1 cellular context compared by ENCODE assay signal in the genomic region with DNA sequence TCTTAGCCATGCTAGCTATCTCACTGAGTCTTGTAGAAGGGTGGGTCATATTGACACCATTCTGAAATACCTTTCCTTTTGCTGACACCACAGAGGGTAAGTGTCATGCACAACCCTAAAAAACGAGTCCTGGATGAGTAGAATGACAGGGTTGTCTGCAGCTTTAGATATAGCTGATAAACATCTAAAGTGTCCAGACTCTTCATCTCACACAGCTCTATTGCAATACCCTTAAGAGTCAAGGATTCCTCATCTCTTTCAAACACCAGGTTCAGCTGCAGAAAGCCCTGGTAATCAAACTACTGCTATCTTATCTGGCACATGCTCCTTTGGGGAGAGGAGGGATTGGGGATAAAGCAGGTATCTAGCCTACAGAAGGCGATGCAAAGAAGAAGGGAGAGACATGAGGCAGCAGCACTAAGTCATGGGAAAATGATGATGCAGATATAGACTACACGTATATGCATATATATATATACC.
TF ChIP-seq lines count a peak whose summit lies in the region.

No MANE protein-coding gene starts in this region.

TF ChIP-seq in K562, 482 proteins besides CTCF, POLR2A, EP300 and RAD21 (continued from another document and continues in another):
- TF ChIP-seq, protein P1, sequence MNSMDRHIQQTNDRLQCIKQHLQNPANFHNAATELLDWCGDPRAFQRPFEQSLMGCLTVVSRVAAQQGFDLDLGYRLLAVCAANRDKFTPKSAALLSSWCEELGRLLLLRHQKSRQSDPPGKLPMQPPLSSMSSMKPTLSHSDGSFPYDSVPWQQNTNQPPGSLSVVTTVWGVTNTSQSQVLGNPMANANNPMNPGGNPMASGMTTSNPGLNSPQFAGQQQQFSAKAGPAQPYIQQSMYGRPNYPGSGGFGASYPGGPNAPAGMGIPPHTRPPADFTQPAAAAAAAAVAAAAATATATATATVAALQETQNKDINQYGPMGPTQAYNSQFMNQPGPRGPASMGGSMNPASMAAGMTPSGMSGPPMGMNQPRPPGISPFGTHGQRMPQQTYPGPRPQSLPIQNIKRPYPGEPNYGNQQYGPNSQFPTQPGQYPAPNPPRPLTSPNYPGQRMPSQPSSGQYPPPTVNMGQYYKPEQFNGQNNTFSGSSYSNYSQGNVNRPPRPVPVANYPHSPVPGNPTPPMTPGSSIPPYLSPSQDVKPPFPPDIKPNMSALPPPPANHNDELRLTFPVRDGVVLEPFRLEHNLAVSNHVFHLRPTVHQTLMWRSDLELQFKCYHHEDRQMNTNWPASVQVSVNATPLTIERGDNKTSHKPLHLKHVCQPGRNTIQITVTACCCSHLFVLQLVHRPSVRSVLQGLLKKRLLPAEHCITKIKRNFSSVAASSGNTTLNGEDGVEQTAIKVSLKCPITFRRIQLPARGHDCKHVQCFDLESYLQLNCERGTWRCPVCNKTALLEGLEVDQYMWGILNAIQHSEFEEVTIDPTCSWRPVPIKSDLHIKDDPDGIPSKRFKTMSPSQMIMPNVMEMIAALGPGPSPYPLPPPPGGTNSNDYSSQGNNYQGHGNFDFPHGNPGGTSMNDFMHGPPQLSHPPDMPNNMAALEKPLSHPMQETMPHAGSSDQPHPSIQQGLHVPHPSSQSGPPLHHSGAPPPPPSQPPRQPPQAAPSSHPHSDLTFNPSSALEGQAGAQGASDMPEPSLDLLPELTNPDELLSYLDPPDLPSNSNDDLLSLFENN (IDR thresholded peaks at IDR 0.05; ENCODE audit: low read depth in 2 of 2, low read length in 2 of 2) = peak in 1 of 2 experiments; percentile 95; a peak in 2 of 4 replicates
- TF ChIP-seq, protein P2, sequence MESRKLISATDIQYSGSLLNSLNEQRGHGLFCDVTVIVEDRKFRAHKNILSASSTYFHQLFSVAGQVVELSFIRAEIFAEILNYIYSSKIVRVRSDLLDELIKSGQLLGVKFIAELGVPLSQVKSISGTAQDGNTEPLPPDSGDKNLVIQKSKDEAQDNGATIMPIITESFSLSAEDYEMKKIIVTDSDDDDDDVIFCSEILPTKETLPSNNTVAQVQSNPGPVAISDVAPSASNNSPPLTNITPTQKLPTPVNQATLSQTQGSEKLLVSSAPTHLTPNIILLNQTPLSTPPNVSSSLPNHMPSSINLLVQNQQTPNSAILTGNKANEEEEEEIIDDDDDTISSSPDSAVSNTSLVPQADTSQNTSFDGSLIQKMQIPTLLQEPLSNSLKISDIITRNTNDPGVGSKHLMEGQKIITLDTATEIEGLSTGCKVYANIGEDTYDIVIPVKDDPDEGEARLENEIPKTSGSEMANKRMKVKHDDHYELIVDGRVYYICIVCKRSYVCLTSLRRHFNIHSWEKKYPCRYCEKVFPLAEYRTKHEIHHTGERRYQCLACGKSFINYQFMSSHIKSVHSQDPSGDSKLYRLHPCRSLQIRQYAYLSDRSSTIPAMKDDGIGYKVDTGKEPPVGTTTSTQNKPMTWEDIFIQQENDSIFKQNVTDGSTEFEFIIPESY (CRISPR knock-in tag; IDR thresholded peaks at IDR 0.05) = no peak
- TF ChIP-seq ZBTB7A (IDR thresholded peaks at IDR 0.05; ENCODE audit: borderline replicate concordance, control insufficient read depth, low read depth, low read length) (no peak), FOXK2 (conservative IDR thresholded peaks at IDR 0.05 in 1 of 2, IDR thresholded peaks at IDR 0.05 in 1 of 2; ENCODE audit: low read depth in 2 of 2) (peak in 1 of 2 experiments; percentile 57; a peak in 1 of 4 replicates), ZNF384 (IDR thresholded peaks at IDR 0.05; ENCODE audit: low read depth, low read length) (0 out of 2 replicates have a peak, but pooled peaks have one; percentile 4), MAFK (IDR thresholded peaks at IDR 0.05; ENCODE audit: low read length) (peak; percentile 51), ZKSCAN8 (CRISPR knock-in tag; IDR thresholded peaks at IDR 0.05) (peak; percentile 87; the same call in 1 of the 2 replicates), PURB (CRISPR knock-in tag; IDR thresholded peaks at IDR 0.05; ENCODE audit: low read depth) (no peak), SREBF1 (IDR thresholded peaks at IDR 0.05; ENCODE audit: borderline replicate concordance, low read depth, low read length) (no peak), SRF (CRISPR knock-in tag; IDR thresholded peaks at IDR 0.05) (no peak), SMAD1 (IDR thresholded peaks at IDR 0.05; ENCODE audit: low read depth, low read length, partially characterized antibody) (peak; percentile 74), CC2D1A (IDR thresholded peaks at IDR 0.05) (peak; percentile 93; the same call in 1 of the 2 replicates), ZEB2 (IDR thresholded peaks at IDR 0.05) (peak; percentile 97), CBFA2T3 (IDR thresholded peaks at IDR 0.05) (peak; percentile 99), ZSCAN32 (CRISPR knock-in tag; IDR thresholded peaks at IDR 0.05) (no peak), PHB (CRISPR knock-in tag; IDR thresholded peaks at IDR 0.05) (no peak), HMG20B (CRISPR knock-in tag; IDR thresholded peaks at IDR 0.05) (no peak), SMAD4 (CRISPR knock-in tag; conservative IDR thresholded peaks at IDR 0.05) (peak; percentile 98), JUND (IDR thresholded peaks at IDR 0.05; ENCODE audit: borderline replicate concordance, low read depth, low read length) (peak; percentile 57), JUND (tag; IDR thresholded peaks at IDR 0.05; ENCODE audit: borderline replicate concordance, low read depth, low read length) (peak; percentile 69; the same call in 1 of the 3 replicates), NFIC (IDR thresholded peaks at IDR 0.05) (peak; percentile 94), ZNF347 (CRISPR knock-in tag; IDR thresholded peaks at IDR 0.05; ENCODE audit: low read depth) (no peak), HMGN3 (IDR thresholded peaks at IDR 0.05; ENCODE audit: borderline replicate concordance, extremely low read depth, insufficient read length, low read depth, low read length) (peak; percentile 91), PYGO2 (tag; IDR thresholded peaks at IDR 0.05) (no peak), MBD2 (IDR thresholded peaks at IDR 0.05; ENCODE audit: borderline replicate concordance, low read depth) (no peak; the same call in none of the 2 replicates), CBX2 (IDR thresholded peaks at IDR 0.05; ENCODE audit: insufficient read depth, low read length, poor library complexity, severe bottlenecking) (no peak), TGIF2 (CRISPR knock-in tag; IDR thresholded peaks at IDR 0.05) (no peak)
- TF ChIP-seq, protein P3, sequence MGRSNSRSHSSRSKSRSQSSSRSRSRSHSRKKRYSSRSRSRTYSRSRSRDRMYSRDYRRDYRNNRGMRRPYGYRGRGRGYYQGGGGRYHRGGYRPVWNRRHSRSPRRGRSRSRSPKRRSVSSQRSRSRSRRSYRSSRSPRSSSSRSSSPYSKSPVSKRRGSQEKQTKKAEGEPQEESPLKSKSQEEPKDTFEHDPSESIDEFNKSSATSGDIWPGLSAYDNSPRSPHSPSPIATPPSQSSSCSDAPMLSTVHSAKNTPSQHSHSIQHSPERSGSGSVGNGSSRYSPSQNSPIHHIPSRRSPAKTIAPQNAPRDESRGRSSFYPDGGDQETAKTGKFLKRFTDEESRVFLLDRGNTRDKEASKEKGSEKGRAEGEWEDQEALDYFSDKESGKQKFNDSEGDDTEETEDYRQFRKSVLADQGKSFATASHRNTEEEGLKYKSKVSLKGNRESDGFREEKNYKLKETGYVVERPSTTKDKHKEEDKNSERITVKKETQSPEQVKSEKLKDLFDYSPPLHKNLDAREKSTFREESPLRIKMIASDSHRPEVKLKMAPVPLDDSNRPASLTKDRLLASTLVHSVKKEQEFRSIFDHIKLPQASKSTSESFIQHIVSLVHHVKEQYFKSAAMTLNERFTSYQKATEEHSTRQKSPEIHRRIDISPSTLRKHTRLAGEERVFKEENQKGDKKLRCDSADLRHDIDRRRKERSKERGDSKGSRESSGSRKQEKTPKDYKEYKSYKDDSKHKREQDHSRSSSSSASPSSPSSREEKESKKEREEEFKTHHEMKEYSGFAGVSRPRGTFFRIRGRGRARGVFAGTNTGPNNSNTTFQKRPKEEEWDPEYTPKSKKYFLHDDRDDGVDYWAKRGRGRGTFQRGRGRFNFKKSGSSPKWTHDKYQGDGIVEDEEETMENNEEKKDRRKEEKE (IDR thresholded peaks at IDR 0.05; ENCODE audit: borderline replicate concordance in 1 of 2, control insufficient read depth in 1 of 2, low read depth in 2 of 2, low read length in 1 of 2) = no peak
- TF ChIP-seq, protein P4, sequence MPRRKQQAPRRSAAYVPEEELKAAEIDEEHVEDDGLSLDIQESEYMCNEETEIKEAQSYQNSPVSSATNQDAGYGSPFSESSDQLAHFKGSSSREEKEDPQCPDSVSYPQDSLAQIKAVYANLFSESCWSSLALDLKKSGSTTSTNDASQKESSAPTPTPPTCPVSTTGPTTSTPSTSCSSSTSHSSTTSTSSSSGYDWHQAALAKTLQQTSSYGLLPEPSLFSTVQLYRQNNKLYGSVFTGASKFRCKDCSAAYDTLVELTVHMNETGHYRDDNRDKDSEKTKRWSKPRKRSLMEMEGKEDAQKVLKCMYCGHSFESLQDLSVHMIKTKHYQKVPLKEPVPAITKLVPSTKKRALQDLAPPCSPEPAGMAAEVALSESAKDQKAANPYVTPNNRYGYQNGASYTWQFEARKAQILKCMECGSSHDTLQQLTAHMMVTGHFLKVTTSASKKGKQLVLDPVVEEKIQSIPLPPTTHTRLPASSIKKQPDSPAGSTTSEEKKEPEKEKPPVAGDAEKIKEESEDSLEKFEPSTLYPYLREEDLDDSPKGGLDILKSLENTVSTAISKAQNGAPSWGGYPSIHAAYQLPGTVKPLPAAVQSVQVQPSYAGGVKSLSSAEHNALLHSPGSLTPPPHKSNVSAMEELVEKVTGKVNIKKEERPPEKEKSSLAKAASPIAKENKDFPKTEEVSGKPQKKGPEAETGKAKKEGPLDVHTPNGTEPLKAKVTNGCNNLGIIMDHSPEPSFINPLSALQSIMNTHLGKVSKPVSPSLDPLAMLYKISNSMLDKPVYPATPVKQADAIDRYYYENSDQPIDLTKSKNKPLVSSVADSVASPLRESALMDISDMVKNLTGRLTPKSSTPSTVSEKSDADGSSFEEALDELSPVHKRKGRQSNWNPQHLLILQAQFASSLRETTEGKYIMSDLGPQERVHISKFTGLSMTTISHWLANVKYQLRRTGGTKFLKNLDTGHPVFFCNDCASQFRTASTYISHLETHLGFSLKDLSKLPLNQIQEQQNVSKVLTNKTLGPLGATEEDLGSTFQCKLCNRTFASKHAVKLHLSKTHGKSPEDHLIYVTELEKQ (CRISPR knock-in tag; IDR thresholded peaks at IDR 0.05) = no peak
- TF ChIP-seq, protein P5, sequence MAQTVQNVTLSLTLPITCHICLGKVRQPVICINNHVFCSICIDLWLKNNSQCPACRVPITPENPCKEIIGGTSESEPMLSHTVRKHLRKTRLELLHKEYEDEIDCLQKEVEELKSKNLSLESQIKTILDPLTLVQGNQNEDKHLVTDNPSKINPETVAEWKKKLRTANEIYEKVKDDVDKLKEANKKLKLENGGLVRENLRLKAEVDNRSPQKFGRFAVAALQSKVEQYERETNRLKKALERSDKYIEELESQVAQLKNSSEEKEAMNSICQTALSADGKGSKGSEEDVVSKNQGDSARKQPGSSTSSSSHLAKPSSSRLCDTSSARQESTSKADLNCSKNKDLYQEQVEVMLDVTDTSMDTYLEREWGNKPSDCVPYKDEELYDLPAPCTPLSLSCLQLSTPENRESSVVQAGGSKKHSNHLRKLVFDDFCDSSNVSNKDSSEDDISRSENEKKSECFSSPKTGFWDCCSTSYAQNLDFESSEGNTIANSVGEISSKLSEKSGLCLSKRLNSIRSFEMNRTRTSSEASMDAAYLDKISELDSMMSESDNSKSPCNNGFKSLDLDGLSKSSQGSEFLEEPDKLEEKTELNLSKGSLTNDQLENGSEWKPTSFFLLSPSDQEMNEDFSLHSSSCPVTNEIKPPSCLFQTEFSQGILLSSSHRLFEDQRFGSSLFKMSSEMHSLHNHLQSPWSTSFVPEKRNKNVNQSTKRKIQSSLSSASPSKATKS (CRISPR knock-in tag; IDR thresholded peaks at IDR 0.05) = 0 out of 2 replicates have a peak, but pooled peaks have one; percentile 48
- TF ChIP-seq, protein P6, sequence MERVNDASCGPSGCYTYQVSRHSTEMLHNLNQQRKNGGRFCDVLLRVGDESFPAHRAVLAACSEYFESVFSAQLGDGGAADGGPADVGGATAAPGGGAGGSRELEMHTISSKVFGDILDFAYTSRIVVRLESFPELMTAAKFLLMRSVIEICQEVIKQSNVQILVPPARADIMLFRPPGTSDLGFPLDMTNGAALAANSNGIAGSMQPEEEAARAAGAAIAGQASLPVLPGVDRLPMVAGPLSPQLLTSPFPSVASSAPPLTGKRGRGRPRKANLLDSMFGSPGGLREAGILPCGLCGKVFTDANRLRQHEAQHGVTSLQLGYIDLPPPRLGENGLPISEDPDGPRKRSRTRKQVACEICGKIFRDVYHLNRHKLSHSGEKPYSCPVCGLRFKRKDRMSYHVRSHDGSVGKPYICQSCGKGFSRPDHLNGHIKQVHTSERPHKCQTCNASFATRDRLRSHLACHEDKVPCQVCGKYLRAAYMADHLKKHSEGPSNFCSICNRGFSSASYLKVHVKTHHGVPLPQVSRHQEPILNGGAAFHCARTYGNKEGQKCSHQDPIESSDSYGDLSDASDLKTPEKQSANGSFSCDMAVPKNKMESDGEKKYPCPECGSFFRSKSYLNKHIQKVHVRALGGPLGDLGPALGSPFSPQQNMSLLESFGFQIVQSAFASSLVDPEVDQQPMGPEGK (CRISPR knock-in tag; IDR thresholded peaks at IDR 0.05; ENCODE audit: borderline replicate concordance) = no peak
- TF ChIP-seq, protein P7, sequence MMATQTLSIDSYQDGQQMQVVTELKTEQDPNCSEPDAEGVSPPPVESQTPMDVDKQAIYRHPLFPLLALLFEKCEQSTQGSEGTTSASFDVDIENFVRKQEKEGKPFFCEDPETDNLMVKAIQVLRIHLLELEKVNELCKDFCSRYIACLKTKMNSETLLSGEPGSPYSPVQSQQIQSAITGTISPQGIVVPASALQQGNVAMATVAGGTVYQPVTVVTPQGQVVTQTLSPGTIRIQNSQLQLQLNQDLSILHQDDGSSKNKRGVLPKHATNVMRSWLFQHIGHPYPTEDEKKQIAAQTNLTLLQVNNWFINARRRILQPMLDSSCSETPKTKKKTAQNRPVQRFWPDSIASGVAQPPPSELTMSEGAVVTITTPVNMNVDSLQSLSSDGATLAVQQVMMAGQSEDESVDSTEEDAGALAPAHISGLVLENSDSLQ (IDR thresholded peaks at IDR 0.05) = peak; percentile 87
- TF ChIP-seq, protein P8, sequence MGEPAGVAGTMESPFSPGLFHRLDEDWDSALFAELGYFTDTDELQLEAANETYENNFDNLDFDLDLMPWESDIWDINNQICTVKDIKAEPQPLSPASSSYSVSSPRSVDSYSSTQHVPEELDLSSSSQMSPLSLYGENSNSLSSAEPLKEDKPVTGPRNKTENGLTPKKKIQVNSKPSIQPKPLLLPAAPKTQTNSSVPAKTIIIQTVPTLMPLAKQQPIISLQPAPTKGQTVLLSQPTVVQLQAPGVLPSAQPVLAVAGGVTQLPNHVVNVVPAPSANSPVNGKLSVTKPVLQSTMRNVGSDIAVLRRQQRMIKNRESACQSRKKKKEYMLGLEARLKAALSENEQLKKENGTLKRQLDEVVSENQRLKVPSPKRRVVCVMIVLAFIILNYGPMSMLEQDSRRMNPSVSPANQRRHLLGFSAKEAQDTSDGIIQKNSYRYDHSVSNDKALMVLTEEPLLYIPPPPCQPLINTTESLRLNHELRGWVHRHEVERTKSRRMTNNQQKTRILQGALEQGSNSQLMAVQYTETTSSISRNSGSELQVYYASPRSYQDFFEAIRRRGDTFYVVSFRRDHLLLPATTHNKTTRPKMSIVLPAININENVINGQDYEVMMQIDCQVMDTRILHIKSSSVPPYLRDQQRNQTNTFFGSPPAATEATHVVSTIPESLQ (CRISPR knock-in tag; IDR thresholded peaks at IDR 0.05) = no peak; the same call in 1 of the 2 replicates
- TF ChIP-seq, protein P9, sequence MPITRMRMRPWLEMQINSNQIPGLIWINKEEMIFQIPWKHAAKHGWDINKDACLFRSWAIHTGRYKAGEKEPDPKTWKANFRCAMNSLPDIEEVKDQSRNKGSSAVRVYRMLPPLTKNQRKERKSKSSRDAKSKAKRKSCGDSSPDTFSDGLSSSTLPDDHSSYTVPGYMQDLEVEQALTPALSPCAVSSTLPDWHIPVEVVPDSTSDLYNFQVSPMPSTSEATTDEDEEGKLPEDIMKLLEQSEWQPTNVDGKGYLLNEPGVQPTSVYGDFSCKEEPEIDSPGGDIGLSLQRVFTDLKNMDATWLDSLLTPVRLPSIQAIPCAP (CRISPR knock-in tag; IDR thresholded peaks at IDR 0.05; ENCODE audit: borderline replicate concordance) = no peak
